7 cellular contexts compared by ENCODE assay signal in the genomic region with DNA sequence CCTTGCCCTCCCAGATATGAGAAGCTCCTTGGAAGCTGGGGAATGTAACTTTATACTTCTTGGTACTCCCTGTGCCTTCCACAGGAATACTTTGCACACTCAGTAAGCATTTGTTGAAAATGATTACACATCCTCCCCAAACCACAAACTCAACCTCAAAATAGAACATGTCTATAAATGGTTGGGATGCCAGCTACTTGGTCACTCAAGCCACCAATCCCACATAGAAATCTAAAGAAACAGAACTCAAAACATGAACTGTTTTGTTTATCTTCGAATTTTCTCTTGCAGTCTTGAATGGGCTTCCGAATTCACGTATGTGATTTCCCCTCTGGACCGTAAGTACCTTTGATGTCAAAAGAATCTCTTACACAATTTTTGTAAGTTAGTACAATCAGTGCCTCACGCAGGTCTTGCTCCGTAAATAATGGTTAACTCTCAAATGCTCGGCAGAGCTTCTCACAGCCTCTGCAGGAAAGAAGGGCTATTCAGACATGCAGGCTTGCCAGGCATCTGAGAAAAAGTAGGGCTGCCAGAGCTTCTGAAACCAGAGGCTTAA. TPM values are rescaled to one million over a fixed set of nuclear protein-coding genes. Genes with fewer than 3 reads are reported as not detected.
DNase-seq lines count a peak whose midpoint lies in the region; ATAC-seq, FAIRE-seq and TF ChIP-seq lines count a peak whose summit lies in the region.

No MANE protein-coding gene starts in this region.

- no peak overlapping the region for H3K4me3 Mint-ChIP-seq in WTC11

- H3K9me3 Mint-ChIP-seq in WTC11: peaks cover 10% of the 10 kb centered on the region

- FAIRE-seq in HTR-8/SVneo (lab: Jason Lieb, UNC): no peak

- POLR2A ChIA-PET in WTC11 (lab: Charles Lee): interaction anchor here (1.0 to 1.1 kb wide), 2 partner anchors 13 to 28 kb away, joined by 3 read pairs; no protein-coding TSS in a partner anchor

- TF ChIP-seq POLR2A in suprapubic skin (IDR thresholded peaks at IDR 0.05): no peak

- H3K4me1 ChIP-seq in suprapubic skin: peaks cover 23% of the 10 kb centered on the region

- H3K27ac Mint-ChIP-seq in WTC11: peak overlapping the region; percentile 43

- peaks cover 21% of the 10 kb centered on the region for H3K36me3 Mint-ChIP-seq in WTC11

- no peaks in the 10 kb centered on the region for H3K9me3 ChIP-seq in suprapubic skin

- H3K4me3 ChIP-seq in suprapubic skin: no peak overlapping the region

- WGBS in suprapubic skin: 52% methylated on average over 7 of the region's 7 CpGs

- H3K27me3 ChIP-seq in suprapubic skin: no peaks in the 10 kb centered on the region

- ATAC-seq in WTC11: no peak
- ATAC-seq in GM18870 (IDR thresholded peaks at IDR 0.05; ENCODE audit: unreplicated experiment): no peak
- ATAC-seq in HG03135 (IDR thresholded peaks at IDR 0.05; ENCODE audit: unreplicated experiment): no peak

- peaks cover 34% of the 10 kb centered on the region for H3K4me1 Mint-ChIP-seq in WTC11

- H3K27me3 Mint-ChIP-seq in WTC11 (ENCODE audit: low read depth): no peaks in the 10 kb centered on the region

- peak; percentile 47 for TF ChIP-seq EP300 in suprapubic skin (IDR thresholded peaks at IDR 0.05)

- DNase-seq in HTR-8/SVneo (ENCODE audit: insufficient read length, low spot score): peak; percentile 40
- DNase-seq in WTC11 (ENCODE audit: low spot score): no peak
- peak; percentile 57 for DNase-seq in inferior parietal cortex (ENCODE audit: extremely low spot score)
- no peak for DNase-seq in suprapubic skin (ENCODE audit: low spot score in 2 of 2)
- DNase-seq in activated effector memory CD4-positive, alpha-beta T cell treated with Interleukin-2 at 50 U/mL for 16 hours: no peak

- H3K27ac ChIP-seq in suprapubic skin: peak overlapping the region; percentile 59

- CTCF ChIA-PET in WTC11 (lab: Charles Lee): interaction anchor here (0.7 to 3.4 kb wide), 3 partner anchors 20 to 93 kb away, joined by 3 to 11 read pairs (median 3); partner anchors contain the start of gene SORT1

- H3K36me3 ChIP-seq in suprapubic skin: peaks cover 8% of the 10 kb centered on the region

- TF ChIP-seq CTCF in WTC11 (IDR thresholded peaks at IDR 0.05) (no peak), suprapubic skin (IDR thresholded peaks at IDR 0.05) (no peak)

TF ChIP-seq in WTC11, 78 proteins besides CTCF, POLR2A, EP300 and RAD21:
- no peak for TF ChIP-seq CREM (CRISPR knock-in tag; IDR thresholded peaks at IDR 0.05)
- no peak for TF ChIP-seq ZNF232 (CRISPR knock-in tag; IDR thresholded peaks at IDR 0.05)
- TF ChIP-seq PREB (CRISPR knock-in tag; IDR thresholded peaks at IDR 0.05; ENCODE audit: borderline replicate concordance): no peak
- TF ChIP-seq GABPB1 (CRISPR knock-in tag; IDR thresholded peaks at IDR 0.05): 0 out of 2 replicates have a peak, but pooled peaks have one; percentile 17

RNA-seq across cellular contexts. Expression of gene SORT1, which starts 26.9 kb away (rescaled TPM):
- total RNA-seq in WTC11 (2021) (50.2 to 60.8 TPM (median 55.9 TPM) in 3 replicates), suprapubic skin (10 to 100 TPM; 27.8 to 52.7 (median 34.5) TPM)

RNA-seq across cellular contexts. Expression of gene PSMA5, which starts 55.5 kb away (rescaled TPM):
- total RNA-seq in WTC11 (2021): 115 to 150 TPM (median 119 TPM) in 3 replicates
- total RNA-seq in suprapubic skin: 10 to 100 TPM; 26.2 to 36.2 (median 31.5) TPM

Comparison
In these comparisons a context has a peak if more than half of its experiments do, and no peak if none do; other contexts are left out.
1. DNase-seq: peak in HTR-8/SVneo (single experiment) and inferior parietal cortex (single experiment); none in WTC11 (single experiment), suprapubic skin (0 of 2) and activated effector memory CD4-positive, alpha-beta T cell treated with Interleukin-2 at 50 U/mL for 16 hours (single experiment).